Comparison of ENCODE assay signal across 19 cellular contexts in genomic region chr2:235860111-235860510, GRCh38.
DNase-seq lines count a peak whose midpoint lies in the region; ATAC-seq, FAIRE-seq and TF ChIP-seq lines count a peak whose summit lies in the region.
"Had no signal": no experiment of that assay in that cellular context is flagged by ENCODE, and none has a peak within 500 bp of the region (broad histone marks: within the 10 kb centered on the region; RNA-seq: fewer than 3 reads in every experiment).

No MANE protein-coding gene starts in this region.

- intact Hi-C loops in colonic mucosa (cut with DNase I) = no loop called here

- H2AFZ ChIP-seq in astrocyte (ENCODE audit: low read depth, low read length) = peak overlapping the region; percentile 30
- H2AFZ ChIP-seq in neural progenitor cell (replicated peaks) = no peak overlapping the region

- POLR2A ChIA-PET in HEK293 (lab: Yijun Ruan, JAX) = no interaction called here

- H3K9ac ChIP-seq in astrocyte (ENCODE audit: low read length) (peak overlapping the region; percentile 42), neural progenitor cell (no peak overlapping the region), colonic mucosa (ENCODE audit: low read depth in 2 of 2, low read length in 2 of 2) (no peak overlapping the region)

- no peak overlapping the region for H3K27ac Mint-ChIP-seq in astrocyte (ENCODE audit: unreplicated experiment)
- peak overlapping the region; percentile 9 for H3K27ac Mint-ChIP-seq in neural progenitor cell
- H3K27ac Mint-ChIP-seq in stimulated activated effector memory CD8-positive, alpha-beta T cell treated with anti-CD3 and anti-CD28 coated beads, Interleukin-12 subunit alpha, Interleukin-12 subunit beta, amount 100 ng/mL, for 72 hours = no peak overlapping the region
- H3K27ac Mint-ChIP-seq: activated naive CD8-positive, alpha-beta T cell treated with anti-CD3 and anti-CD28 coated beads for 36 hours; activated T-helper 2 cell treated with anti-CD3 and anti-CD28 coated beads, Interferon-gamma antibody, Interleukin-2, Interleukin-4, amounts not matched to agents 10 μg/mL and 5 μg/mL and 100 μg/mL, durations not matched to agents 14 hours and 24 hours and 36 hours had no signal

- H3K79me2 ChIP-seq in astrocyte (ENCODE audit: insufficient read depth, low read length) (no peaks in the 10 kb centered on the region), neural progenitor cell (ENCODE audit: low read depth) (no peaks in the 10 kb centered on the region)

- no peak for ATAC-seq in stimulated activated effector memory CD8-positive, alpha-beta T cell treated with anti-CD3 and anti-CD28 coated beads, Interleukin-12 subunit alpha, Interleukin-12 subunit beta, amount 100 ng/mL, for 72 hours
- ATAC-seq: body of pancreas had no signal

- H3K27me3 Mint-ChIP-seq in astrocyte (ENCODE audit: low read depth, unreplicated experiment) = no peaks in the 10 kb centered on the region
- H3K27me3 Mint-ChIP-seq in neural progenitor cell (ENCODE audit: insufficient read depth, low read depth) = no peaks in the 10 kb centered on the region

- H3K9me3 ChIP-seq in HEK293 (ENCODE audit: control insufficient read depth, insufficient read depth, low read depth, low read length) (no peaks in the 10 kb centered on the region), astrocyte (ENCODE audit: insufficient read depth, low read depth, low read length) (no peaks in the 10 kb centered on the region), neural progenitor cell (ENCODE audit: low read depth) (no peaks in the 10 kb centered on the region), colonic mucosa (no peaks in the 10 kb centered on the region)
- H3K9me3 ChIP-seq: body of pancreas, sigmoid colon had no signal

- peaks cover 5% of the 10 kb centered on the region for H3F3A ChIP-seq in neural progenitor cell (ENCODE audit: low read depth)

- H3K4me2 ChIP-seq in astrocyte (ENCODE audit: low read length) = peak overlapping the region; percentile 62
- H3K4me2 ChIP-seq in neural progenitor cell = no peak overlapping the region

- no peak for DNase-seq in astrocyte (ENCODE audit: low read depth)
- peak; percentile 16 for DNase-seq in fibroblast of villous mesenchyme (ENCODE audit: low read depth)
- no peak for DNase-seq in neural progenitor cell (ENCODE audit: low spot score)
- DNase-seq in stimulated activated effector memory CD8-positive, alpha-beta T cell treated with anti-CD3 and anti-CD28 coated beads, Interleukin-12 subunit alpha, Interleukin-12 subunit beta, amount 100 ng/mL, for 72 hours (ENCODE audit: low spot score in 2 of 2) = no peak
- no peak for DNase-seq in colonic mucosa
- no peak for DNase-seq in NCI-H1048 (lab: John Stamatoyannopoulos, UW)
- DNase-seq: activated naive CD8-positive, alpha-beta T cell treated with anti-CD3 and anti-CD28 coated beads for 36 hours; body of pancreas; Calu3; EL; hippocampal formation; NCI-H2107; NCI-H526 had no signal

- FAIRE-seq in astrocyte (lab: Jason Lieb, UNC) = no peak
- FAIRE-seq: colon had no signal

- H3K4me1 ChIP-seq in HEK293 (ENCODE audit: control insufficient read depth, insufficient read depth, low read length) (no peaks in the 10 kb centered on the region), astrocyte (ENCODE audit: insufficient read depth, low read length) (no peaks in the 10 kb centered on the region), neural progenitor cell (peaks cover 28% of the 10 kb centered on the region), colonic mucosa (no peaks in the 10 kb centered on the region)
- H3K4me1 ChIP-seq: body of pancreas, sigmoid colon had no signal

- H3K36me3 Mint-ChIP-seq in astrocyte (ENCODE audit: low read depth, unreplicated experiment) (peaks cover 5% of the 10 kb centered on the region), neural progenitor cell (peaks cover 18% of the 10 kb centered on the region)
- H3K36me3 Mint-ChIP-seq in stimulated activated effector memory CD8-positive, alpha-beta T cell treated with anti-CD3 and anti-CD28 coated beads, Interleukin-12 subunit alpha, Interleukin-12 subunit beta, amount 100 ng/mL, for 72 hours = no peaks in the 10 kb centered on the region
- H3K36me3 Mint-ChIP-seq: activated naive CD8-positive, alpha-beta T cell treated with anti-CD3 and anti-CD28 coated beads for 36 hours had no signal

- H3K36me3 ChIP-seq in HEK293 (ENCODE audit: control insufficient read depth in 2 of 2, insufficient read depth in 1 of 2, low read length in 2 of 2) (no peaks in the 10 kb centered on the region), astrocyte (ENCODE audit: insufficient read depth, low read length) (no peaks in the 10 kb centered on the region), neural progenitor cell (no peaks in the 10 kb centered on the region), colonic mucosa (no peaks in the 10 kb centered on the region)
- H3K36me3 ChIP-seq: sigmoid colon had no signal

- H4K20me1 ChIP-seq in astrocyte (ENCODE audit: insufficient read depth, low read length) (no peaks in the 10 kb centered on the region), neural progenitor cell (ENCODE audit: low read depth) (peaks cover 12% of the 10 kb centered on the region)

- CTCF ChIA-PET in HEK293 (lab: Yijun Ruan, JAX) = interaction anchor here (0.6 kb wide), 1 partner anchor 1201 kb away, joined by 3 read pairs; no protein-coding TSS in a partner anchor

- no peak for TF ChIP-seq CTCF in HEK293 (tag by site-specific recombination; IDR thresholded peaks at IDR 0.05)
- TF ChIP-seq CTCF in astrocyte (IDR thresholded peaks at IDR 0.05; ENCODE audit: insufficient read depth, low read depth, low read length) = no peak
- TF ChIP-seq CTCF in fibroblast of villous mesenchyme (IDR thresholded peaks at IDR 0.05; ENCODE audit: insufficient read depth, low read depth, low read length) = no peak
- TF ChIP-seq CTCF in neural progenitor cell (IDR thresholded peaks at IDR 0.05) = no peak
- no peak for TF ChIP-seq CTCF in colonic mucosa (IDR thresholded peaks at IDR 0.05)

- H3K4me3 ChIP-seq in HEK293 (ENCODE audit: low read depth, low read length) = no peak overlapping the region
- H3K4me3 ChIP-seq in astrocyte (ENCODE audit: insufficient read depth, low read depth, low read length) = no peak overlapping the region
- H3K4me3 ChIP-seq in fibroblast of villous mesenchyme (ENCODE audit: low read depth, low read length) = no peak overlapping the region
- no peak overlapping the region for H3K4me3 ChIP-seq in neural progenitor cell
- H3K4me3 ChIP-seq in colonic mucosa = no peak overlapping the region
- H3K4me3 ChIP-seq: body of pancreas, sigmoid colon had no signal

- no peak overlapping the region for H3K4me3 Mint-ChIP-seq in astrocyte (ENCODE audit: unreplicated experiment)
- H3K4me3 Mint-ChIP-seq in neural progenitor cell = no peak overlapping the region
- H3K4me3 Mint-ChIP-seq in stimulated activated effector memory CD8-positive, alpha-beta T cell treated with anti-CD3 and anti-CD28 coated beads, Interleukin-12 subunit alpha, Interleukin-12 subunit beta, amount 100 ng/mL, for 72 hours = no peak overlapping the region
- H3K4me3 Mint-ChIP-seq: activated naive CD8-positive, alpha-beta T cell treated with anti-CD3 and anti-CD28 coated beads for 36 hours had no signal

- H3K4me1 Mint-ChIP-seq in astrocyte (ENCODE audit: low read depth, unreplicated experiment) (peaks cover 17% of the 10 kb centered on the region), neural progenitor cell (peaks cover 42% of the 10 kb centered on the region)
- H3K4me1 Mint-ChIP-seq in stimulated activated effector memory CD8-positive, alpha-beta T cell treated with anti-CD3 and anti-CD28 coated beads, Interleukin-12 subunit alpha, Interleukin-12 subunit beta, amount 100 ng/mL, for 72 hours = peaks cover 12% of the 10 kb centered on the region
- H3K4me1 Mint-ChIP-seq: activated naive CD8-positive, alpha-beta T cell treated with anti-CD3 and anti-CD28 coated beads for 36 hours had no signal

- H3K27me3 ChIP-seq in astrocyte (ENCODE audit: insufficient read depth, low read length) = no peaks in the 10 kb centered on the region
- H3K27me3 ChIP-seq in neural progenitor cell = no peaks in the 10 kb centered on the region
- H3K27me3 ChIP-seq in colonic mucosa = no peaks in the 10 kb centered on the region
- H3K27me3 ChIP-seq: body of pancreas, sigmoid colon had no signal

- H3K27ac ChIP-seq in HEK293 (ENCODE audit: extremely low read depth, low read depth, low read length) (no peak overlapping the region), astrocyte (ENCODE audit: low read depth, low read length) (peak overlapping the region; percentile 58), neural progenitor cell (no peak overlapping the region), colonic mucosa (no peak overlapping the region)
- H3K27ac ChIP-seq: body of pancreas, C4-2B, RWPE1, sigmoid colon had no signal

- H3K9me3 Mint-ChIP-seq in astrocyte (ENCODE audit: unreplicated experiment) = no peaks in the 10 kb centered on the region
- peaks cover 2% of the 10 kb centered on the region for H3K9me3 Mint-ChIP-seq in neural progenitor cell
- no peaks in the 10 kb centered on the region for H3K9me3 Mint-ChIP-seq in stimulated activated effector memory CD8-positive, alpha-beta T cell treated with anti-CD3 and anti-CD28 coated beads, Interleukin-12 subunit alpha, Interleukin-12 subunit beta, amount 100 ng/mL, for 72 hours
- H3K9me3 Mint-ChIP-seq: activated naive CD8-positive, alpha-beta T cell treated with anti-CD3 and anti-CD28 coated beads for 36 hours; activated T-helper 2 cell treated with anti-CD3 and anti-CD28 coated beads, Interferon-gamma antibody, Interleukin-2, Interleukin-4, amounts not matched to agents 10 μg/mL and 5 μg/mL and 100 μg/mL, durations not matched to agents 14 hours and 24 hours and 36 hours had no signal

TF ChIP-seq in HEK293, 187 proteins besides CTCF, POLR2A, EP300 and RAD21:
- TF ChIP-seq TCF7L2 (IDR thresholded peaks at IDR 0.05; ENCODE audit: borderline replicate concordance, low read depth, low read length) (0 out of 2 replicates have a peak, but pooled peaks have one; percentile 29), PRDM6 (tag by site-specific recombination; IDR thresholded peaks at IDR 0.05) (peak; percentile 72), KLF9 (tag by site-specific recombination; IDR thresholded peaks at IDR 0.05; ENCODE audit: low read depth) (no peak)
